ENCODE assay signal across 17 cellular contexts in the genomic region with DNA sequence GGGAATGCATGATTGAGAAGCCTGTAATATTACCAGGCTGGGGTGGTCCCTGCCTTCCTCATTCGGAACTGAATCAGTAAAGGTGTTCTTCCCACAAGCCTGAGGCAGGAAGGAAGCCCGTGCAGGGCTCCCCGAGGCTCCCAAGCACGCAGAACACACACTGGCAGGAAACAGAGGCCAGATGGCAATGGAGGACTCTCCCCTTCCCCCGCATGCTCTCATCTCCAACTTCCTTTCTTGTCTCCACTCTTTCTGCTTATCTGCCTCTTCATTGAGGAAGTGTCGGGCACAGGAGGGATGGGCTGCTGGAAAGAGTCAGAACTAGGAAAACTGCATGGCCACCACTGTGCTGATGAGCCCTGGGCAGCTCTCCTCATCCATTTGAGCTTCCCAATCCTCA.
DNase-seq lines count a peak whose midpoint lies in the region; ATAC-seq and TF ChIP-seq lines count a peak whose summit lies in the region.
"Had no signal": no experiment of that assay in that cellular context is flagged by ENCODE, and none has a peak within 500 bp of the region (broad histone marks: within the 10 kb centered on the region; RNA-seq: fewer than 3 reads in every experiment).

No MANE protein-coding gene starts in this region.

- H3F3A ChIP-seq in DOHH2 (ENCODE audit: control insufficient read depth, insufficient read depth), result peaks cover 5% of the 10 kb centered on the region

- TF ChIP-seq POLR2A in ovary (IDR thresholded peaks at IDR 0.05), result no peak

- H3K79me2 ChIP-seq in DOHH2 (ENCODE audit: control insufficient read depth, low read length), result no peaks in the 10 kb centered on the region

- H3K27ac ChIP-seq in DOHH2 (ENCODE audit: low read depth, low read length), result peak overlapping the region; percentile 27
- no peak overlapping the region for H3K27ac ChIP-seq in lower lobe of right lung
- H3K27ac ChIP-seq in ovary, result no peak overlapping the region
- H3K27ac ChIP-seq: body of pancreas, dorsolateral prefrontal cortex, heart right ventricle, PC-9 had no signal

- H4K20me1 ChIP-seq in DOHH2 (ENCODE audit: control insufficient read depth, insufficient read depth, low read depth, low read length), result no peaks in the 10 kb centered on the region

- H3K4me3 ChIP-seq in DOHH2 (ENCODE audit: low read length), result peak overlapping the region; percentile 62
- peak overlapping the region; percentile 15 for H3K4me3 ChIP-seq in Jurkat, Clone E6-1 (ENCODE audit: low read length)
- H3K4me3 ChIP-seq in lower lobe of right lung, result no peak overlapping the region
- no peak overlapping the region for H3K4me3 ChIP-seq in ovary
- H3K4me3 ChIP-seq: body of pancreas, dorsolateral prefrontal cortex, heart right ventricle, PC-9 had no signal

- H3K27me3 ChIP-seq in DOHH2 (ENCODE audit: control insufficient read depth, low read length), result no peaks in the 10 kb centered on the region; the same call in 1 of the 2 replicates
- peaks cover 24% of the 10 kb centered on the region for H3K27me3 ChIP-seq in lower lobe of right lung (ENCODE audit: low read depth)
- no peaks in the 10 kb centered on the region for H3K27me3 ChIP-seq in ovary
- H3K27me3 ChIP-seq: body of pancreas, dorsolateral prefrontal cortex had no signal

- H3K9me3 ChIP-seq in DOHH2 (ENCODE audit: control insufficient read depth, insufficient read depth, low read length) (no peaks in the 10 kb centered on the region), lower lobe of right lung (no peaks in the 10 kb centered on the region), ovary (no peaks in the 10 kb centered on the region)
- H3K9me3 ChIP-seq: body of pancreas, heart right ventricle had no signal

- peaks cover 0 to 3% (median 0%) of the 10 kb centered on the region in 3 donors for H3K36me3 Mint-ChIP-seq in immature natural killer cell

- intact Hi-C loops in lower lobe of right lung (cut with DNase I), result no loop called here
- intact Hi-C loops in ovary (cut with DNase I), result no loop called here

- peaks cover 3 to 21% (median 6%) of the 10 kb centered on the region in 3 donors for H3K27me3 Mint-ChIP-seq in immature natural killer cell (ENCODE audit: low read depth in 3 of 3)

- H3K4me1 ChIP-seq in DOHH2 (ENCODE audit: control insufficient read depth, low read length) (peaks cover 64% of the 10 kb centered on the region), lower lobe of right lung (no peaks in the 10 kb centered on the region), ovary (ENCODE audit: insufficient read depth) (no peaks in the 10 kb centered on the region)

- no peaks in the 10 kb centered on the region for H3K9me3 Mint-ChIP-seq in immature natural killer cell
- H3K9me3 Mint-ChIP-seq: CD4-positive, alpha-beta T cell had no signal

- no peak for ATAC-seq in lower lobe of right lung
- ATAC-seq: activated CD4-positive, CD25-positive, alpha-beta regulatory T cell treated with anti-CD3 and anti-CD28 coated beads, Interleukin-2, amount 50 U/mL, for 24 hours; body of pancreas; heart right ventricle had no signal

- TF ChIP-seq EP300 in ovary (IDR thresholded peaks at IDR 0.05), result no peak

- no peak overlapping the region for H3K4me3 Mint-ChIP-seq in immature natural killer cell
- H3K4me3 Mint-ChIP-seq: CD4-positive, alpha-beta T cell had no signal

- no peaks in the 10 kb centered on the region for H3K4me1 Mint-ChIP-seq in immature natural killer cell

- H3K4me2 ChIP-seq in DOHH2 (ENCODE audit: low read length), result peak overlapping the region; percentile 76
- H3K4me2 ChIP-seq: PC-9 had no signal

- TF ChIP-seq CTCF in DOHH2 (IDR thresholded peaks at IDR 0.05; ENCODE audit: low read depth, low read length, poor library complexity, severe bottlenecking), result no peak
- no peak for TF ChIP-seq CTCF in lower lobe of right lung (IDR thresholded peaks at IDR 0.05)
- no peak for TF ChIP-seq CTCF in ovary (IDR thresholded peaks at IDR 0.05)

- 9 to 15% (median 10%) methylated on average over 6 of the region's 6 CpGs for WGBS in ovary, 3 donors

- H3K27ac Mint-ChIP-seq in immature natural killer cell, result no peak overlapping the region
- H3K27ac Mint-ChIP-seq: CD4-positive, alpha-beta T cell had no signal

- peak; percentile 71 for DNase-seq in Jurkat, Clone E6-1 (ENCODE audit: low read depth, low spot score)
- DNase-seq in SKM-1 treated with dmso at 0.1 percent for 144 hours (lab: John Stamatoyannopoulos, UW; ENCODE audit: unreplicated experiment) (peak; percentile 57), lower lobe of right lung (peak; percentile 2), immature natural killer cell (no peak), ovary (no peak)
- DNase-seq in activated effector memory CD4-positive, alpha-beta T cell treated with Interleukin-2 at 50 U/mL for 16 hours, result no peak
- DNase-seq: activated CD8-positive, alpha-beta memory T cell treated with anti-CD3 and anti-CD28 coated beads, Interleukin-2, amount 50 U/mL, for 48 hours; activated naive CD4-positive, alpha-beta T cell treated with Interleukin-2 at 50 U/mL for 16 hours; CD4-positive, alpha-beta T cell; heart right ventricle; NCI-H1048; NCI-H2227 treated with DMSO at 0.1 percent for 48 hours; PC-9 had no signal

- no peaks in the 10 kb centered on the region for H3K9me2 ChIP-seq in DOHH2 (replicated peaks; ENCODE audit: control insufficient read depth, low read length)

- H3K36me3 ChIP-seq in DOHH2 (ENCODE audit: control insufficient read depth, low read length) (no peaks in the 10 kb centered on the region), lower lobe of right lung (no peaks in the 10 kb centered on the region), ovary (no peaks in the 10 kb centered on the region)
- H3K36me3 ChIP-seq: heart right ventricle had no signal

Comparison
In these comparisons a context has a peak if more than half of its experiments do, and no peak if none do; other contexts are left out.
1. H3K4me3 ChIP-seq: peak in DOHH2 (single experiment) and Jurkat, Clone E6-1 (single experiment); none in lower lobe of right lung (single experiment) and ovary (single experiment).
2. DNase-seq: peak in Jurkat, Clone E6-1 (single experiment), SKM-1 treated with dmso at 0.1 percent for 144 hours (single experiment) and lower lobe of right lung (single experiment); none in activated effector memory CD4-positive, alpha-beta T cell treated with Interleukin-2 at 50 U/mL for 16 hours (single experiment), immature natural killer cell (0 of 3) and ovary (0 of 5).